Comparison of ENCODE assay signal across 22 cellular contexts in genomic region chr19:1111641-1112253, GRCh38. TPM values are rescaled to one million over a fixed set of nuclear protein-coding genes. Genes with fewer than 3 reads are reported as not detected.
A peak's percentile ranks its signal among the peaks of the same experiment; 100 is the strongest.
DNase-seq lines count a peak whose midpoint lies in the region; ATAC-seq and TF ChIP-seq lines count a peak whose summit lies in the region.
"Had no signal": no experiment of that assay in that cellular context is flagged by ENCODE, and none has a peak within 500 bp of the region (broad histone marks: within the 10 kb centered on the region; RNA-seq: fewer than 3 reads in every experiment).

No MANE protein-coding gene starts in this region.

- no peak overlapping the region for H3K4me3 Mint-ChIP-seq in activated T-cell treated with anti-CD3 and anti-CD28 coated beads, Interleukin-2, amount 50 U/mL, for 24 hours
- no peak overlapping the region for H3K4me3 Mint-ChIP-seq in activated T-cell treated with anti-CD3 and anti-CD28 coated beads, Interleukin-2, amount 50 U/mL, for 72 hours
- H3K4me3 Mint-ChIP-seq: activated T-cell treated with anti-CD3 and anti-CD28 coated beads, Interleukin-2, amount 50 U/mL, for 4 hours had no signal

- TF ChIP-seq CTCF in transverse colon (IDR thresholded peaks at IDR 0.05) (no peak), PC-3 (conservative IDR thresholded peaks at IDR 0.05; ENCODE audit: low read depth, low read length) (no peak)

- 45 to 57% methylated on average over 17 to 18 of the region's 18 CpGs for WGBS in esophagus, 2 donors
- 66% methylated on average over 18 of the region's 18 CpGs; no CpG with 5 or more reads in 1 of the 2 donors for WGBS in transverse colon (ENCODE audit: low coverage in 1 of 2), 2 donors

- BruUV-seq in PC-3 (replicated peaks; lab: Mats Ljungman, UMichigan): no TSS peak

- peak; percentile 4 for TF ChIP-seq POLR2A in transverse colon (IDR thresholded peaks at IDR 0.05)

- TF ChIP-seq EP300 in transverse colon (IDR thresholded peaks at IDR 0.05; ENCODE audit: low read depth): no peak

- H3K79me2 ChIP-seq in PC-3 (ENCODE audit: low read length): no peaks in the 10 kb centered on the region

- peaks cover 2% of the 10 kb centered on the region for H3K4me1 Mint-ChIP-seq in activated T-cell treated with anti-CD3 and anti-CD28 coated beads, Interleukin-2, amount 50 U/mL, for 24 hours (ENCODE audit: low read depth)
- H3K4me1 Mint-ChIP-seq in activated T-cell treated with anti-CD3 and anti-CD28 coated beads, Interleukin-2, amount 50 U/mL, for 72 hours (ENCODE audit: low read depth): no peaks in the 10 kb centered on the region

- POLR2A ChIA-PET in PC-3 (lab: Charles Lee; ENCODE audit: unreplicated experiment): no interaction called here

- H3K36me3 ChIP-seq in esophagus (ENCODE audit: control insufficient read depth in 2 of 2, insufficient read depth in 2 of 2, low read length in 1 of 2) (peaks cover 14 to 70% of the 10 kb centered on the region in 2 donors), transverse colon (peaks cover 0 to 18% (median 8%) of the 10 kb centered on the region in 4 donors), PC-3 (ENCODE audit: low read depth, low read length) (no peaks in the 10 kb centered on the region; the same call in 1 of the 2 replicates)

- CTCF ChIA-PET in PC-3 (lab: Charles Lee): no interaction called here

- in situ Hi-C loops in transverse colon (cut with MboI; ENCODE audit: low pct_ligation_motif_present in 1 of 4, low pct_unique_long_range_greater_than_20kb in 1 of 4, low sequenced_read_pairs in 3 of 4): no loop called here

- H4K20me1 ChIP-seq in PC-3 (ENCODE audit: low read length): peaks cover 2% of the 10 kb centered on the region; the same call in 1 of the 2 replicates

- H3K9ac ChIP-seq in PC-3 (ENCODE audit: low read length): no peak overlapping the region

- H3K27me3 ChIP-seq in esophagus (ENCODE audit: control insufficient read depth in 1 of 2, insufficient read depth in 2 of 2, low read length in 2 of 2) (no peaks in the 10 kb centered on the region), transverse colon (no peaks in the 10 kb centered on the region), PC-3 (ENCODE audit: low read length) (no peaks in the 10 kb centered on the region)
- H3K27me3 ChIP-seq: thyroid gland had no signal

- no peaks in the 10 kb centered on the region for H3K9me3 ChIP-seq in esophagus (ENCODE audit: control insufficient read depth in 2 of 2, insufficient read depth in 1 of 2, low read depth in 1 of 2, low read length in 1 of 2)
- no peaks in the 10 kb centered on the region for H3K9me3 ChIP-seq in transverse colon
- H3K9me3 ChIP-seq in PC-3 (ENCODE audit: low read length): no peaks in the 10 kb centered on the region
- H3K9me3 ChIP-seq: thyroid gland had no signal

- H3F3A ChIP-seq in PC-3 (ENCODE audit: low read length, unreplicated experiment): peaks cover under 1% of the 10 kb centered on the region

- H3K9me2 ChIP-seq in PC-3 (replicated peaks; ENCODE audit: low read length): no peaks in the 10 kb centered on the region

- H3K4me1 ChIP-seq in esophagus (ENCODE audit: control insufficient read depth in 2 of 2, insufficient read depth in 2 of 2, low read length in 1 of 2) (peaks cover 6 to 32% of the 10 kb centered on the region in 2 donors), transverse colon (peaks cover 15 to 37% (median 28%) of the 10 kb centered on the region in 4 donors), PC-3 (ENCODE audit: insufficient read depth, low read length) (no peaks in the 10 kb centered on the region)

- no peak for DNase-seq in activated T-cell treated with anti-CD3 and anti-CD28 coated beads, Interleukin-2, amount 50 U/mL, for 24 hours
- DNase-seq in activated T-cell treated with anti-CD3 and anti-CD28 coated beads, Interleukin-2, amount 50 U/mL, for 72 hours: no peak
- DNase-seq in posterior vena cava (ENCODE audit: low spot score): peak; percentile 81
- DNase-seq in transverse colon: no peak
- no peak for DNase-seq in PC-3
- DNase-seq in HuH-7 (ENCODE audit: low spot score): no peak
- DNase-seq: 8988T; activated CD4-positive, CD25-positive, alpha-beta regulatory T cell; activated naive CD4-positive, alpha-beta T cell treated with anti-CD3 and anti-CD28 coated beads, Interleukin-2, amount 50 U/mL, for 16 hours; activated T-cell treated with anti-CD3 and anti-CD28 coated beads, Interleukin-2, amount 50 U/mL, for 4 hours; Calu3; cerebellar nuclear complex; effector CD8-positive, alpha-beta T cell; head of caudate nucleus; NCI-H2107; NCI-H524; RPMI8226; stimulated activated CD4-positive, alpha-beta T cell treated with anti-CD3 and anti-CD28 coated beads, Interleukin-15, amount 100 ng/mL, for 24 hours; thyroid gland had no signal

- no peaks in the 10 kb centered on the region for H3K9me3 Mint-ChIP-seq in activated T-cell treated with anti-CD3 and anti-CD28 coated beads, Interleukin-2, amount 50 U/mL, for 24 hours
- H3K9me3 Mint-ChIP-seq in activated T-cell treated with anti-CD3 and anti-CD28 coated beads, Interleukin-2, amount 50 U/mL, for 72 hours: no peaks in the 10 kb centered on the region
- H3K9me3 Mint-ChIP-seq: activated T-cell treated with anti-CD3 and anti-CD28 coated beads, Interleukin-2, amount 50 U/mL, for 4 hours had no signal

- H3K27ac Mint-ChIP-seq in activated T-cell treated with anti-CD3 and anti-CD28 coated beads, Interleukin-2, amount 50 U/mL, for 24 hours: peak overlapping the region; percentile 26
- no peak overlapping the region for H3K27ac Mint-ChIP-seq in activated T-cell treated with anti-CD3 and anti-CD28 coated beads, Interleukin-2, amount 50 U/mL, for 72 hours

- peak overlapping the region; percentile 67 to 81 for H3K27ac ChIP-seq in esophagus (ENCODE audit: low read depth in 2 of 2, low read length in 1 of 2)
- peak overlapping the region; percentile 78 to 82 (median 80) for H3K27ac ChIP-seq in transverse colon
- no peak overlapping the region for H3K27ac ChIP-seq in PC-3 (ENCODE audit: low read length)

- no peaks in the 10 kb centered on the region for H3K27me3 Mint-ChIP-seq in activated T-cell treated with anti-CD3 and anti-CD28 coated beads, Interleukin-2, amount 50 U/mL, for 24 hours
- no peaks in the 10 kb centered on the region for H3K27me3 Mint-ChIP-seq in activated T-cell treated with anti-CD3 and anti-CD28 coated beads, Interleukin-2, amount 50 U/mL, for 72 hours (ENCODE audit: low read depth)

- H2AFZ ChIP-seq in PC-3 (ENCODE audit: low read length): no peak overlapping the region

- intact Hi-C loops in posterior vena cava (cut with DNase I): loop anchor here (5.0 kb wide), 1 partner anchor 81 kb away; no protein-coding TSS in a partner anchor
- intact Hi-C loops in transverse colon (cut with DNase I; ENCODE audit: low total_unique reads): loop anchor here (5.0 kb wide), 1 partner anchor 81 kb away; no protein-coding TSS in a partner anchor
- intact Hi-C loops in PC-3 (cut with micrococcal nuclease): loop anchor here (5.0 kb wide), 1 partner anchor 81 kb away; no protein-coding TSS in a partner anchor

- H3K4me2 ChIP-seq in PC-3 (ENCODE audit: low read length): no peak overlapping the region

- ATAC-seq in activated T-cell treated with anti-CD3 and anti-CD28 coated beads, Interleukin-2, amount 50 U/mL, for 72 hours (replicated peaks in 1 of 2): no peak
- no peak for ATAC-seq in HG02884 (IDR thresholded peaks at IDR 0.05; ENCODE audit: unreplicated experiment)
- no peak for ATAC-seq in PC-3
- ATAC-seq: activated T-cell treated with anti-CD3 and anti-CD28 coated beads, Interleukin-2, amount 50 U/mL, for 4 hours had no signal

- H3K4me3 ChIP-seq in esophagus (ENCODE audit: low read depth in 1 of 2, low read length in 2 of 2) (no peak overlapping the region), transverse colon (no peak overlapping the region), PC-3 (ENCODE audit: low read length) (no peak overlapping the region)
- H3K4me3 ChIP-seq: lung, thyroid gland had no signal

- peaks cover 70% of the 10 kb centered on the region for H3K36me3 Mint-ChIP-seq in activated T-cell treated with anti-CD3 and anti-CD28 coated beads, Interleukin-2, amount 50 U/mL, for 24 hours (ENCODE audit: low read depth)
- H3K36me3 Mint-ChIP-seq in activated T-cell treated with anti-CD3 and anti-CD28 coated beads, Interleukin-2, amount 50 U/mL, for 72 hours (ENCODE audit: insufficient read depth in 2 of 2): peaks cover 0 to 2% of the 10 kb centered on the region in 2 donors

RNA-seq across cellular contexts. Expression of gene GPX4, which starts 8.0 kb away (rescaled TPM):
- 100 to 1,000 TPM; 251 to 308 TPM for total RNA-seq in activated T-cell treated with anti-CD3 and anti-CD28 coated beads, Interleukin-2, amount 50 U/mL, for 72 hours
- 100 to 1,000 TPM; 271 to 294 TPM for polyA plus RNA-seq in esophagus
- total RNA-seq in posterior vena cava: 100 to 1,000 TPM; 176 to 193 TPM
- 100 to 1,000 TPM; 115 to 426 (median 261) TPM for total RNA-seq in transverse colon
- total RNA-seq in PC-3 (2014; rRNA removed): 517 and 644 TPM in 2 replicates

RNA-seq across cellular contexts. Expression of gene POLR2E, which starts 16.6 kb away (rescaled TPM):
- 100 to 1,000 TPM; 176 to 179 TPM for total RNA-seq in activated T-cell treated with anti-CD3 and anti-CD28 coated beads, Interleukin-2, amount 50 U/mL, for 72 hours
- polyA plus RNA-seq in esophagus: 100 to 1,000 TPM in 1 of 2 donors, 10 to 100 TPM in 1; 77.9 to 162 TPM
- total RNA-seq in posterior vena cava: 100 to 1,000 TPM in 1 of 2 donors, 10 to 100 TPM in 1; 89.9 to 105 TPM
- total RNA-seq in transverse colon: 100 to 1,000 TPM in 2 of 4 donors, 10 to 100 TPM in 2; 74.8 to 167 (median 103) TPM
- 335 and 375 TPM in 2 replicates for total RNA-seq in PC-3 (2014; rRNA removed)

RNA-seq across cellular contexts. Expression of gene ARHGAP45, which starts 44.8 kb away (rescaled TPM):
- 100 to 1,000 TPM; 235 to 236 TPM for total RNA-seq in activated T-cell treated with anti-CD3 and anti-CD28 coated beads, Interleukin-2, amount 50 U/mL, for 72 hours
- polyA plus RNA-seq in esophagus: 10 to 100 TPM in 1 of 2 donors, 1 to 10 TPM in 1; 8.9 to 17.7 TPM
- total RNA-seq in posterior vena cava (10 to 100 TPM in 1 of 2 donors, 1 to 10 TPM in 1; 10.0 to 26.8 TPM), transverse colon (100 to 1,000 TPM in 1 of 4 donors, 10 to 100 TPM in 2, 1 to 10 TPM in 1; 10.0 to 174 (median 76.9) TPM), PC-3 (2014; rRNA removed) (45.3 and 68.4 TPM in 2 replicates)
